In the genomic region with DNA sequence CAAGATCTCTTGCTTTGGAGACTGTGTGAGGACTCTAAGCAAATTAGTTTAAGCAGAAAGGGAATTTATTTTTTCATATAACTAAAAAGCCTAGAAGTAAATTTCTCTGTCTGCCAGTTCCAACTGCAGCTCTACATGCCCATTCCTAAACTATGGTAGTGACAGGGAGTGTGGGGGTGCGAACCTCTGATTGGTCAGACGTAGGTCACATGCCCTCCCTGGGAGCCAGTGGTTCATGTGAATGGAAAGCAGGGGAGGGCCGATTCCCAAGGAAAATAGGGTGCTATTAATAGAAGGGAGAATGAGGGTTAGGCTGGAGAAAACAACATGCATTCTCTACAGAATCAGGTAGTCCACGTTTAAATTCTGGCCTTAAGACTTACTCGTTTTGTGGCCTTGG, we compare ENCODE assay signal across 1 cellular context.
TF ChIP-seq lines count a peak whose summit lies in the region.

No MANE protein-coding gene starts in this region.

TF ChIP-seq in SK-N-SH treated with all-trans-retinoic acid at 6 μM for 48 hours, 23 proteins besides CTCF, POLR2A, EP300 and RAD21 (continued from another document):
- TF ChIP-seq PATZ1 (CRISPR knock-in tag; IDR thresholded peaks at IDR 0.05; ENCODE audit: borderline replicate concordance) (no peak), BACH2 (CRISPR knock-in tag; IDR thresholded peaks at IDR 0.05; ENCODE audit: borderline replicate concordance) (no peak), PPARA (CRISPR knock-in tag; IDR thresholded peaks at IDR 0.05; ENCODE audit: borderline replicate concordance) (no peak), ZFP30 (CRISPR knock-in tag; IDR thresholded peaks at IDR 0.05) (no peak), ZC3H10 (CRISPR knock-in tag; IDR thresholded peaks at IDR 0.05) (no peak), ESRRG (CRISPR knock-in tag; IDR thresholded peaks at IDR 0.05) (no peak)
TF ChIP-seq in SK-N-SH treated with all-trans-retinoic acid at 6 μM for 48 hours: peak in this region for 0.
